13 cellular contexts compared by ENCODE assay signal in the genomic region with DNA sequence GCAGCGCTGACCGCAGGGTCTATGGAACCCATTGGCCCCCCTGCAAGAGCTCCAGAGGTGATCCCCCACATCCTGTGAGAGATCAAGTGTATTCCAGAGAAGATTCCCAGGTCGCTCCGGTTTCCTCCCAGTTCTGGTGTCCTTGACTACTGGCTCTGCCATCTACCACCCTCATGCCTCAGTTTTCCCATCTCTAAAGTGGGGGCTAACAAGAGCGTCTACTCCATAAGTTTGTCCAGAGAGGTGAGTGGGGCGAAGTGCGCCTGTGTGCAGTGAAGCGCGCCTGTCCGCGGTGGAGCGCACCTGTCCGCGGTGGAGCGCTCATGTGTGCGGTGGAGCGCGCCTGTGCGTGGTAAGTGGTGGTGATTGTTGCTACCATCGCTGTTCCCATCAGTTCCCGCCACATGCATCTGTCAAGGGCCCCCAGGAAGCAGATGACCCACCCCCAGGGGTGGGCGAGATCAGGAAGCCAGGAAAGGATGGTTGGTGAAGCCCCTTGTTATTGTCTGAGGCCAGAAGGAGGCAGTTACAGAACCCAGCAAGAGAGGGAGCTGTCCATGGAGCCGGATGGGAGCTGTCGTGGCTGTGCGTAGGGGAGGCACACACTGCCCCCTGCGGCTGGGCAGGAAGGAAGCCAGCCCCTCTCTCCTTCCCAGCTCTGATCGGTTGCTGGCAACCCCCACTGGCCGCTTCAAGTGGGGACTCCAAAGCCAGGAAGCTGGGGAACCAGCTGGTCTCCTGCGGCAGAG.
DNase-seq lines count a peak whose midpoint lies in the region; ATAC-seq, FAIRE-seq and TF ChIP-seq lines count a peak whose summit lies in the region.
"Had no signal": no experiment of that assay in that cellular context is flagged by ENCODE, and none has a peak within 500 bp of the region (broad histone marks: within the 10 kb centered on the region; RNA-seq: fewer than 3 reads in every experiment).

No MANE protein-coding gene starts in this region.

- H3K4me1 ChIP-seq in NT2/D1 (ENCODE audit: insufficient read depth, insufficient read length) (peaks cover 2% of the 10 kb centered on the region), endothelial cell of umbilical vein (ENCODE audit: control insufficient read depth, extremely low read depth, insufficient read depth, low read length) (no peaks in the 10 kb centered on the region), spleen (peaks cover 0 to 29% (median 2%) of the 10 kb centered on the region in 6 donors), ovary (ENCODE audit: insufficient read depth) (no peaks in the 10 kb centered on the region)
- H3K4me1 ChIP-seq: left lung had no signal

- no peaks in the 10 kb centered on the region for H3K9me1 ChIP-seq in endothelial cell of umbilical vein (replicated peaks; ENCODE audit: control insufficient read depth, extremely low read depth, insufficient read depth, low read length)

- H3K9me3 ChIP-seq in NT2/D1 (ENCODE audit: insufficient read depth, low read length) (no peaks in the 10 kb centered on the region), endothelial cell of umbilical vein (replicated peaks; ENCODE audit: control insufficient read depth, insufficient read depth, low read length) (no peaks in the 10 kb centered on the region), spleen (no peaks in the 10 kb centered on the region), ovary (no peaks in the 10 kb centered on the region)
- H3K9me3 ChIP-seq: left lung, thyroid gland had no signal

- ATAC-seq in HG03378 (IDR thresholded peaks at IDR 0.05; ENCODE audit: unreplicated experiment) = no peak
- ATAC-seq: activated T-cell treated with anti-CD3 and anti-CD28 coated beads, Interleukin-2, amount 50 U/mL, for 4 hours; left lung had no signal

- H3K9me3 Mint-ChIP-seq in activated CD4-positive, alpha-beta T cell treated with anti-CD3 and anti-CD28 coated beads, Interleukin-2, amount 10 ng/mL, durations not matched to agents 7 days and 5 days = no peaks in the 10 kb centered on the region
- H3K9me3 Mint-ChIP-seq: activated T-cell treated with anti-CD3 and anti-CD28 coated beads, Interleukin-2, amount 50 U/mL, for 4 hours had no signal

- BruUV-seq in endothelial cell of umbilical vein (replicated peaks; lab: Mats Ljungman, UMichigan) = no TSS peak

- H3K4me3 ChIP-seq in NT2/D1 (ENCODE audit: insufficient read length, low read depth) = no peak overlapping the region
- no peak overlapping the region for H3K4me3 ChIP-seq in endothelial cell of umbilical vein (replicated peaks in 1 of 3; ENCODE audit: insufficient read depth in 1 of 3, low read depth in 1 of 3, low read length in 3 of 3)
- H3K4me3 ChIP-seq in spleen = no peak overlapping the region
- H3K4me3 ChIP-seq in ovary = no peak overlapping the region
- H3K4me3 ChIP-seq: left lung, thyroid gland had no signal

- H3K36me3 ChIP-seq in NT2/D1 (ENCODE audit: insufficient read depth, insufficient read length, low read length) (no peaks in the 10 kb centered on the region), endothelial cell of umbilical vein (ENCODE audit: control insufficient read depth in 2 of 2, extremely low read depth in 1 of 2, insufficient read depth in 2 of 2, low read length in 2 of 2) (no peaks in the 10 kb centered on the region), spleen (no peaks in the 10 kb centered on the region), ovary (no peaks in the 10 kb centered on the region)
- H3K36me3 ChIP-seq: left lung, thyroid gland had no signal

- H3K9ac ChIP-seq in NT2/D1 (ENCODE audit: insufficient read length, low read depth) = peak overlapping the region; percentile 32
- no peak overlapping the region for H3K9ac ChIP-seq in endothelial cell of umbilical vein (replicated peaks; ENCODE audit: extremely low read depth, insufficient read depth, low read length)

- H3K4me3 Mint-ChIP-seq in activated CD4-positive, alpha-beta T cell treated with anti-CD3 and anti-CD28 coated beads, Interleukin-2, amount 10 ng/mL, durations not matched to agents 7 days and 5 days = no peak overlapping the region
- H3K4me3 Mint-ChIP-seq: activated T-cell treated with anti-CD3 and anti-CD28 coated beads, Interleukin-2, amount 50 U/mL, for 4 hours had no signal

- no peak overlapping the region for H3K27ac ChIP-seq in endothelial cell of umbilical vein (ENCODE audit: insufficient read depth, low read depth, low read length)
- H3K27ac ChIP-seq in spleen = no peak overlapping the region
- no peak overlapping the region for H3K27ac ChIP-seq in ovary
- H3K27ac ChIP-seq: left lung, thyroid gland had no signal

- H3K79me2 ChIP-seq in endothelial cell of umbilical vein (ENCODE audit: control insufficient read depth, insufficient read depth, low read length) = no peaks in the 10 kb centered on the region

- TF ChIP-seq POLR2A in endothelial cell of umbilical vein (IDR thresholded peaks at IDR 0.05; ENCODE audit: low read depth, low read length) = no peak
- no peak for TF ChIP-seq POLR2A in spleen (IDR thresholded peaks at IDR 0.05)
- TF ChIP-seq POLR2A in ovary (IDR thresholded peaks at IDR 0.05) = no peak

- H3K27ac Mint-ChIP-seq in activated CD4-positive, alpha-beta T cell treated with anti-CD3 and anti-CD28 coated beads, Interleukin-2, amount 10 ng/mL, durations not matched to agents 7 days and 5 days = no peak overlapping the region

- H3K4me2 ChIP-seq in endothelial cell of umbilical vein (ENCODE audit: insufficient read depth, low read length) = no peak overlapping the region

- H3K36me3 Mint-ChIP-seq in activated CD4-positive, alpha-beta T cell treated with anti-CD3 and anti-CD28 coated beads, Interleukin-2, amount 10 ng/mL, durations not matched to agents 7 days and 5 days (ENCODE audit: low read depth) = no peaks in the 10 kb centered on the region

- dilution Hi-C loops in endothelial cell of umbilical vein (cut with MboI; ENCODE audit: extremely low pct_ligation_motif_present, low sequenced_read_pairs) = no loop called here

- FAIRE-seq in endothelial cell of umbilical vein (lab: Jason Lieb, UNC) = no peak
- FAIRE-seq: RCC 7860 had no signal

- POLR2A ChIA-PET in endothelial cell of umbilical vein (lab: Charles Lee) = no interaction called here
- POLR2A ChIA-PET in activated CD4-positive, alpha-beta T cell treated with anti-CD3 and anti-CD28 coated beads, Interleukin-2, amount 10 ng/mL, durations not matched to agents 7 days and 5 days (lab: Charles Lee) = no interaction called here

- H4K20me1 ChIP-seq in endothelial cell of umbilical vein (replicated peaks; ENCODE audit: control insufficient read depth, extremely low read depth, insufficient read depth, low read length) = no peaks in the 10 kb centered on the region

- H3K27me3 Mint-ChIP-seq in activated CD4-positive, alpha-beta T cell treated with anti-CD3 and anti-CD28 coated beads, Interleukin-2, amount 10 ng/mL, durations not matched to agents 7 days and 5 days = peaks cover 19% of the 10 kb centered on the region

- no peak for TF ChIP-seq EP300 in ovary (IDR thresholded peaks at IDR 0.05)

- H2AFZ ChIP-seq in endothelial cell of umbilical vein (ENCODE audit: low read depth, low read length) = no peak overlapping the region

- 60 to 73% (median 65%) methylated on average over 25 to 29 of the region's 29 CpGs for WGBS in spleen, 5 donors
- 75 to 81% (median 80%) methylated on average over 29 of the region's 29 CpGs for WGBS in ovary, 3 donors

- DNase-seq in DMS79 treated with DMSO at 0.1 percent for 48 hours (lab: John Stamatoyannopoulos, UW) (peak; percentile 22), DMS79 (lab: John Stamatoyannopoulos, UW) (no peak), NT2/D1 (ENCODE audit: low read depth, low spot score) (no peak), endothelial cell of umbilical vein (ENCODE audit: low read depth, low spot score) (no peak), spleen (peak; percentile 47), ovary (no peak)
- DNase-seq in activated CD4-positive, alpha-beta T cell treated with anti-CD3 and anti-CD28 coated beads, Interleukin-2, amount 10 ng/mL, durations not matched to agents 7 days and 5 days = no peak
- DNase-seq: activated T-cell treated with anti-CD3 and anti-CD28 coated beads, Interleukin-2, amount 50 U/mL, for 4 hours; NCI-H1436 treated with DMSO at 0.1 percent for 48 hours; thyroid gland had no signal

- CTCF ChIA-PET in endothelial cell of umbilical vein (lab: Charles Lee) = interaction anchor here (0.8 to 2.5 kb wide), 4 partner anchors 9 to 300 kb away, joined by 3 to 8 read pairs (median 4); no protein-coding TSS in a partner anchor
- CTCF ChIA-PET in activated CD4-positive, alpha-beta T cell treated with anti-CD3 and anti-CD28 coated beads, Interleukin-2, amount 10 ng/mL, durations not matched to agents 7 days and 5 days (lab: Charles Lee) = no interaction called here

- no peaks in the 10 kb centered on the region for H3K4me1 Mint-ChIP-seq in activated CD4-positive, alpha-beta T cell treated with anti-CD3 and anti-CD28 coated beads, Interleukin-2, amount 10 ng/mL, durations not matched to agents 7 days and 5 days

- peaks cover 25% of the 10 kb centered on the region for H3K27me3 ChIP-seq in NT2/D1 (ENCODE audit: insufficient read depth, insufficient read length)
- peaks cover 33 to 52% of the 10 kb centered on the region in 2 experiments for H3K27me3 ChIP-seq in endothelial cell of umbilical vein (ENCODE audit: control insufficient read depth in 2 of 2, insufficient read depth in 2 of 2, low read length in 2 of 2)
- H3K27me3 ChIP-seq in spleen (replicated peaks in 1 of 7) = peaks cover 0 to 86% (median 37%) of the 10 kb centered on the region in 7 donors
- no peaks in the 10 kb centered on the region for H3K27me3 ChIP-seq in ovary
- H3K27me3 ChIP-seq: thyroid gland had no signal

- TF ChIP-seq CTCF in endothelial cell of umbilical vein (IDR thresholded peaks at IDR 0.05; ENCODE audit: extremely low read depth in 1 of 2, insufficient read depth in 1 of 2, low read depth in 1 of 2, low read length in 2 of 2) (peak; percentile 13 to 37), spleen (IDR thresholded peaks at IDR 0.05 in 8 of 11, conservative IDR thresholded peaks at IDR 0.05 in 3 of 11) (no peak), ovary (IDR thresholded peaks at IDR 0.05) (no peak)

- intact Hi-C loops in endothelial cell of umbilical vein (cut with micrococcal nuclease) = no loop called here
- intact Hi-C loops in spleen (cut with DNase I; ENCODE audit: low total_unique reads) = no loop called here
- intact Hi-C loops in ovary (cut with DNase I) = no loop called here

TF ChIP-seq in endothelial cell of umbilical vein, 7 proteins besides CTCF, POLR2A, EP300 and RAD21 (continues in another document):
- TF ChIP-seq GATA2 (IDR thresholded peaks at IDR 0.05; ENCODE audit: insufficient read depth, insufficient read length, low read depth, low read length) = no peak
- no peak for TF ChIP-seq POLR2AphosphoS5 (IDR thresholded peaks at IDR 0.05; ENCODE audit: insufficient read depth, low read depth, low read length)
- TF ChIP-seq EZH2 (IDR thresholded peaks at IDR 0.05; ENCODE audit: borderline replicate concordance, low read depth, low read length, severe bottlenecking) = no peak
- no peak for TF ChIP-seq FOS (IDR thresholded peaks at IDR 0.05; ENCODE audit: borderline replicate concordance, insufficient read depth, low read length)
- TF ChIP-seq JUN (IDR thresholded peaks at IDR 0.05; ENCODE audit: borderline replicate concordance, insufficient read depth, insufficient read length, low read depth) = no peak

Comparison
In these comparisons a context has a peak if more than half of its experiments do, and no peak if none do; other contexts are left out.
1. DNase-seq: peak in DMS79 treated with DMSO at 0.1 percent for 48 hours (single experiment) and spleen (single experiment); none in DMS79 (single experiment), NT2/D1 (single experiment), endothelial cell of umbilical vein (single experiment), ovary (0 of 5) and activated CD4-positive, alpha-beta T cell treated with anti-CD3 and anti-CD28 coated beads, Interleukin-2, amount 10 ng/mL, durations not matched to agents 7 days and 5 days (single experiment).
2. CTCF ChIP-seq: peak in endothelial cell of umbilical vein (2 of 2); none in spleen (0 of 11) and ovary (0 of 3).